8 cellular contexts compared by ENCODE assay signal in the genomic region with DNA sequence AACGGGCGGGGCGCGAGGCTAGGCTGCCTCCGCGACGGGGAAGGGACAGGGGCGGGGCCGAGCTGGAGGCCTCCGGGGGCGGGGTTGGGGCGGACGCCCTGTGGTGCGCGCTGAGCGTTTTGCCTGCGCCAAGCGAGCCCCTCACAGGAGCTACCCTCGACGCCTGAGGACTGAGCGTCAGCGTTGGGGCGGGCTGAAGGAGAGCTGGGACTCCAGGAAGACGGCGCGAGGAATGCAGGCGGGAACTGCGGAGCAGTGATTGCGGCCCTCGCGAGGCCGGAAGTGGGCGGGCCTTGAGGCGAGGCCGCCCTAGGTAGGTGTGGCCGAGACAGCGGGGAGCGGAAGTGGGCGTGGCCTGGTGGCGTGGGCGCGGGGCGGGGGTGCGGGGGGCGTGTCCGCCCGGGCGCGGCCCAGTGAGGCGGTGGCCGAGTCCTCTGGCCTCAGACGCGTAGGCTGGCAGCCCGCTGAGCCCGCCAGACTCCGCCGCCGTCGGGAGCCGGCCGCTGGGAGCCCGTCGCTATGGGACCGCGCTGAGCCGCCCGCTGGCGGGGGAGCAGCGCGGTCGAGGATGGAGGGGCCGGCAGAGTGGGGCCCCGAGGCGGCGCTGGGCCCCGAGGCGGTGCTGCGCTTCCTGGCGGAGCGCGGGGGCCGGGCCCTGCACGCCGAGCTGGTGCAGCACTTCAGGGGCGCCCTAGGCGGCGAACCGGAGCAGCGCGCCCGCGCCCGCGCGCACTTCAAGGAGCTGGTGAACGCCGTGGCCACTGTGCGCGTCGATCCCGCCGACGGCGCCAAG. TPM values are rescaled to one million over a fixed set of nuclear protein-coding genes. Genes with fewer than 3 reads are reported as not detected.
DNase-seq lines count a peak whose midpoint lies in the region; ATAC-seq and TF ChIP-seq lines count a peak whose summit lies in the region.

A gene (minus strand): TSS at position 45 of the 793 bp plus-strand sequence. CDS start 139 bp downstream, outside the sequence.
A gene with protein sequence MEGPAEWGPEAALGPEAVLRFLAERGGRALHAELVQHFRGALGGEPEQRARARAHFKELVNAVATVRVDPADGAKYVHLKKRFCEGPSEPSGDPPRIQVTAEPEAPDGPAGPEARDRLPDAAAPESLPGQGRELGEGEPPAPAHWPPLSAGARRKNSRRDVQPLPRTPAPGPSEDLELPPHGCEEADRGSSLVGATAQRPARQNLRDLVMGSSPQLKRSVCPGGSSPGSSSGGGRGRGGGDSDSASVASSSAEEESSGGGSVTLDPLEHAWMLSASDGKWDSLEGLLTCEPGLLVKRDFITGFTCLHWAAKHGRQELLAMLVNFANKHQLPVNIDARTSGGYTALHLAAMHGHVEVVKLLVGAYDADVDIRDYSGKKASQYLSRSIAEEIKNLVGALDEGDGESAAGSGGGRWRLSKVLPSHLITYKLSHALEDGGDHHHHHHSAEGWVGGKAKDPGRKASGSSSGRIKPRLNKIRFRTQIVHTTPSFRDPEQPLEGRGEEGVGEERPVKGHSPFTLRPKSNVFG (plus strand): TSS at position 443 of the 793 bp plus-strand sequence. CDS start 126 bp downstream, at position 569.

- peak; percentile 57 for ATAC-seq in HG02970 (IDR thresholded peaks at IDR 0.05; ENCODE audit: low FRiP score, unreplicated experiment)
- peak; percentile 87 for ATAC-seq in left lobe of liver

- H3K9me3 Mint-ChIP-seq in dendritic cell treated with granulocyte-macrophage colony-stimulating factor and Interleukin-4, amounts not matched to agents 40 ng/mL and 50 ng/mL, for 4 days, result no peaks in the 10 kb centered on the region

- H3K27ac Mint-ChIP-seq in dendritic cell treated with granulocyte-macrophage colony-stimulating factor and Interleukin-4, amounts not matched to agents 40 ng/mL and 50 ng/mL, for 4 days, result peak within 1 kb of the TSS; percentile 91

- peaks cover 60% of the 10 kb centered on the region for H3K27me3 Mint-ChIP-seq in dendritic cell treated with granulocyte-macrophage colony-stimulating factor and Interleukin-4, amounts not matched to agents 40 ng/mL and 50 ng/mL, for 4 days

- H3K4me3 Mint-ChIP-seq in dendritic cell treated with granulocyte-macrophage colony-stimulating factor and Interleukin-4, amounts not matched to agents 40 ng/mL and 50 ng/mL, for 4 days, result peak within 1 kb of the TSS; percentile 83

- H3K36me3 Mint-ChIP-seq in dendritic cell treated with granulocyte-macrophage colony-stimulating factor and Interleukin-4, amounts not matched to agents 40 ng/mL and 50 ng/mL, for 4 days (ENCODE audit: low read depth), result peaks cover 6% of the 10 kb centered on the region

- DNase-seq in NCI-H2227 (lab: John Stamatoyannopoulos, UW; ENCODE audit: unreplicated experiment) (peak; percentile 99), left lobe of liver (ENCODE audit: low spot score) (peak; percentile 98), NK-92 (lab: John Stamatoyannopoulos, UW; ENCODE audit: unreplicated experiment) (no peak)
- peak; percentile 51 to 58 for DNase-seq in activated CD4-positive, alpha-beta T cell treated with anti-CD3 and anti-CD28 coated beads, Interleukin-2, amount 50 U/mL, for 24 hours (ENCODE audit: low read depth in 1 of 2, low spot score in 1 of 2)
- DNase-seq in stimulated activated CD4-positive, alpha-beta T cell treated with anti-CD3 and anti-CD28 coated beads, Interleukin-1b, Interleukin-23, amount 100 ng/mL, for 4 hours (ENCODE audit: low read depth in 2 of 2), result peak; percentile 68 to 70

- peak; percentile 64 for TF ChIP-seq POLR2A in GM15510 (IDR thresholded peaks at IDR 0.05; ENCODE audit: borderline replicate concordance, extremely low read depth, insufficient read length)

- intact Hi-C loops in dendritic cell treated with granulocyte-macrophage colony-stimulating factor and Interleukin-4, amounts not matched to agents 40 ng/mL and 50 ng/mL, for 4 days (cut with micrococcal nuclease), result no loop called here

- H3K4me1 Mint-ChIP-seq in dendritic cell treated with granulocyte-macrophage colony-stimulating factor and Interleukin-4, amounts not matched to agents 40 ng/mL and 50 ng/mL, for 4 days (ENCODE audit: low read depth), result peaks cover 34% of the 10 kb centered on the region

RNA-seq across cellular contexts. Expression of the first gene that starts in this region (rescaled TPM):
- 36.3 TPM for total RNA-seq in left lobe of liver

RNA-seq across cellular contexts. Expression of the second gene that starts in this region (rescaled TPM):
- total RNA-seq in left lobe of liver, result 21.3 TPM
